In genomic region chr1:14649976-14650375, GRCh38 we compare ENCODE assay signal across 34 cellular contexts.
"Had no signal": no experiment of that assay in that cellular context is flagged by ENCODE, and none has a peak within 500 bp of the region (broad histone marks: within the 10 kb centered on the region; RNA-seq: fewer than 3 reads in every experiment).

No MANE protein-coding gene starts in this region.

- ATAC-seq: activated CD4-positive, alpha-beta T cell treated with anti-CD3 and anti-CD28 coated beads for 36 hours; activated CD8-positive, alpha-beta memory T cell treated with anti-CD3 and anti-CD28 coated beads, Interleukin-2, amount 10 ng/mL, durations not matched to agents 7 days and 5 days; activated CD8-positive, alpha-beta T cell treated with anti-CD3 and anti-CD28 coated beads, Interleukin-2, amount 10 ng/mL, durations not matched to agents 7 days and 5 days; activated naive CD8-positive, alpha-beta T cell treated with anti-CD3 and anti-CD28 coated beads, Interleukin-2, amount 50 U/mL, for 24 hours; body of pancreas; gastroesophageal sphincter; T-helper 17 cell had no signal

- H3K27me3 Mint-ChIP-seq: activated CD4-positive, alpha-beta T cell treated with anti-CD3 and anti-CD28 coated beads, Interleukin-2, amount 10 ng/mL, durations not matched to agents 24 days and 14 days; activated CD8-positive, alpha-beta memory T cell treated with anti-CD3 and anti-CD28 coated beads, Interleukin-2, amount 10 ng/mL, durations not matched to agents 7 days and 5 days; activated naive CD8-positive, alpha-beta T cell treated with anti-CD3 and anti-CD28 coated beads for 36 hours; T-helper 17 cell had no signal

- DNase-seq: activated CD4-positive, alpha-beta memory T cell treated with anti-CD3 and anti-CD28 coated beads for 36 hours; activated CD4-positive, alpha-beta T cell treated with anti-CD3 and anti-CD28 coated beads for 36 hours; activated CD4-positive, alpha-beta T cell treated with anti-CD3 and anti-CD28 coated beads, Interleukin-2, amount 10 ng/mL, durations not matched to agents 24 days and 14 days; activated CD4-positive, CD25-positive, alpha-beta regulatory T cell; activated CD4-positive, CD25-positive, alpha-beta regulatory T cell treated with anti-CD3 and anti-CD28 coated beads, Interleukin-2, amount 50 U/mL, for 72 hours; activated CD8-positive, alpha-beta memory T cell treated with anti-CD3 and anti-CD28 coated beads, Interleukin-2, amount 10 ng/mL, durations not matched to agents 7 days and 5 days; activated CD8-positive, alpha-beta memory T cell treated with anti-CD3 and anti-CD28 coated beads, Interleukin-2, amount 50 U/mL, for 4 hours; activated CD8-positive, alpha-beta T cell treated with anti-CD3 and anti-CD28 coated beads, Interleukin-2, amount 10 ng/mL, durations not matched to agents 7 days and 5 days; activated effector memory CD4-positive, alpha-beta T cell treated with anti-CD3 and anti-CD28 coated beads, Interleukin-2, amount 50 U/mL, for 16 hours; activated naive CD4-positive, alpha-beta T cell treated with anti-CD3 and anti-CD28 coated beads for 36 hours; activated naive CD8-positive, alpha-beta T cell treated with anti-CD3 and anti-CD28 coated beads for 36 hours; activated naive CD8-positive, alpha-beta T cell treated with anti-CD3 and anti-CD28 coated beads, Interleukin-2, amount 50 U/mL, for 24 hours; activated T-cell treated with anti-CD3 and anti-CD28 coated beads, Interleukin-2, amount 50 U/mL, for 1 hour; activated T-cell treated with anti-CD3 and anti-CD28 coated beads, Interleukin-2, amount 50 U/mL, for 48 hours; adrenal gland; amygdala; aorta; body of pancreas; central memory CD4-positive, alpha-beta T cell; cerebellar nuclear complex; colonic mucosa; effector CD8-positive, alpha-beta T cell; esophagus squamous epithelium; foreskin melanocyte; T-helper 1 cell; T-helper 17 cell had no signal

- H3K4me3 Mint-ChIP-seq: activated CD4-positive, alpha-beta memory T cell treated with anti-CD3 and anti-CD28 coated beads for 36 hours; activated CD4-positive, alpha-beta T cell treated with anti-CD3 and anti-CD28 coated beads for 36 hours; activated CD4-positive, alpha-beta T cell treated with anti-CD3 and anti-CD28 coated beads, Interleukin-2, amount 10 ng/mL, durations not matched to agents 24 days and 14 days; activated CD8-positive, alpha-beta memory T cell treated with anti-CD3 and anti-CD28 coated beads, Interleukin-2, amount 10 ng/mL, durations not matched to agents 7 days and 5 days; activated CD8-positive, alpha-beta T cell treated with anti-CD3 and anti-CD28 coated beads, Interleukin-2, amount 10 ng/mL, durations not matched to agents 7 days and 5 days; activated naive CD4-positive, alpha-beta T cell treated with anti-CD3 and anti-CD28 coated beads for 36 hours; activated naive CD4-positive, alpha-beta T cell treated with anti-CD3 and anti-CD28 coated beads, Interleukin-2, amount 50 U/mL, for 24 hours; activated naive CD8-positive, alpha-beta T cell treated with anti-CD3 and anti-CD28 coated beads for 36 hours; activated naive CD8-positive, alpha-beta T cell treated with anti-CD3 and anti-CD28 coated beads, Interleukin-2, amount 50 U/mL, for 24 hours; activated T-helper 1 cell treated with anti-CD3 and anti-CD28 coated beads, Interleukin-12 subunit alpha, Interleukin-12 subunit beta, Interleukin-2, Interleukin-4 antibody, amounts not matched to agents 30 ng/mL and 10 ng/mL and 1 ng/mL, durations not matched to agents 14 hours and 24 hours and 36 hours; T-helper 17 cell; T-helper 2 cell treated with Interferon-gamma antibody and Interleukin-4, amounts not matched to agents 5 μg/mL and 100 μg/mL, for 36 hours had no signal

- H3K36me3 ChIP-seq: adrenal gland, colonic mucosa, esophagus squamous epithelium, gastroesophageal sphincter had no signal

- FAIRE-seq: endometrium, endothelial cell of umbilical vein had no signal

- H3K4me1 Mint-ChIP-seq: activated CD4-positive, alpha-beta T cell treated with anti-CD3 and anti-CD28 coated beads for 36 hours; activated CD4-positive, alpha-beta T cell treated with anti-CD3 and anti-CD28 coated beads, Interleukin-2, amount 10 ng/mL, durations not matched to agents 24 days and 14 days; activated CD8-positive, alpha-beta memory T cell treated with anti-CD3 and anti-CD28 coated beads, Interleukin-2, amount 10 ng/mL, durations not matched to agents 7 days and 5 days; activated naive CD4-positive, alpha-beta T cell treated with anti-CD3 and anti-CD28 coated beads, Interleukin-2, amount 50 U/mL, for 24 hours; activated naive CD8-positive, alpha-beta T cell treated with anti-CD3 and anti-CD28 coated beads for 36 hours; activated naive CD8-positive, alpha-beta T cell treated with anti-CD3 and anti-CD28 coated beads, Interleukin-2, amount 50 U/mL, for 24 hours; T-helper 17 cell had no signal

- H3K9me3 ChIP-seq: adrenal gland, body of pancreas, colonic mucosa, esophagus squamous epithelium had no signal

- H3K27me3 ChIP-seq: adrenal gland, body of pancreas, colonic mucosa, esophagus squamous epithelium, gastroesophageal sphincter had no signal

- H3K4me3 ChIP-seq: adrenal gland, body of pancreas, colonic mucosa, esophagus squamous epithelium, gastroesophageal sphincter had no signal

- H3K27ac ChIP-seq: body of pancreas, colonic mucosa, epithelial cell of prostate, esophagus squamous epithelium, gastroesophageal sphincter had no signal

- H3K4me1 ChIP-seq: body of pancreas, colonic mucosa had no signal

- H3K27ac Mint-ChIP-seq: activated CD4-positive, alpha-beta memory T cell treated with anti-CD3 and anti-CD28 coated beads for 36 hours; activated CD4-positive, alpha-beta T cell treated with anti-CD3 and anti-CD28 coated beads for 36 hours; activated CD4-positive, alpha-beta T cell treated with anti-CD3 and anti-CD28 coated beads, Interleukin-2, amount 10 ng/mL, durations not matched to agents 24 days and 14 days; activated CD8-positive, alpha-beta memory T cell treated with anti-CD3 and anti-CD28 coated beads, Interleukin-2, amount 10 ng/mL, durations not matched to agents 7 days and 5 days; activated CD8-positive, alpha-beta T cell treated with anti-CD3 and anti-CD28 coated beads, Interleukin-2, amount 10 ng/mL, durations not matched to agents 7 days and 5 days; activated naive CD4-positive, alpha-beta T cell treated with anti-CD3 and anti-CD28 coated beads for 36 hours; activated naive CD4-positive, alpha-beta T cell treated with anti-CD3 and anti-CD28 coated beads, Interleukin-2, amount 50 U/mL, for 24 hours; activated naive CD8-positive, alpha-beta T cell treated with anti-CD3 and anti-CD28 coated beads for 36 hours; activated naive CD8-positive, alpha-beta T cell treated with anti-CD3 and anti-CD28 coated beads, Interleukin-2, amount 50 U/mL, for 24 hours; activated T-helper 1 cell treated with anti-CD3 and anti-CD28 coated beads, Interleukin-12 subunit alpha, Interleukin-12 subunit beta, Interleukin-2, Interleukin-4 antibody, amounts not matched to agents 30 ng/mL and 10 ng/mL and 1 ng/mL, durations not matched to agents 14 hours and 24 hours and 36 hours; activated T-helper 2 cell treated with anti-CD3 and anti-CD28 coated beads, Interferon-gamma antibody, Interleukin-2, Interleukin-4, amounts not matched to agents 10 μg/mL and 5 μg/mL and 100 μg/mL, durations not matched to agents 14 hours and 24 hours and 36 hours; T-helper 17 cell; T-helper 2 cell treated with Interferon-gamma antibody and Interleukin-4, amounts not matched to agents 5 μg/mL and 100 μg/mL, for 36 hours had no signal

- H3K36me3 Mint-ChIP-seq: activated CD4-positive, alpha-beta memory T cell treated with anti-CD3 and anti-CD28 coated beads for 36 hours; activated CD8-positive, alpha-beta memory T cell treated with anti-CD3 and anti-CD28 coated beads, Interleukin-2, amount 10 ng/mL, durations not matched to agents 7 days and 5 days; activated naive CD4-positive, alpha-beta T cell treated with anti-CD3 and anti-CD28 coated beads, Interleukin-2, amount 50 U/mL, for 24 hours; activated naive CD8-positive, alpha-beta T cell treated with anti-CD3 and anti-CD28 coated beads for 36 hours had no signal

- H3K9me3 Mint-ChIP-seq: activated CD4-positive, alpha-beta T cell treated with anti-CD3 and anti-CD28 coated beads, Interleukin-2, amount 10 ng/mL, durations not matched to agents 24 days and 14 days; activated naive CD4-positive, alpha-beta T cell treated with anti-CD3 and anti-CD28 coated beads, Interleukin-2, amount 50 U/mL, for 24 hours; activated naive CD8-positive, alpha-beta T cell treated with anti-CD3 and anti-CD28 coated beads, Interleukin-2, amount 50 U/mL, for 24 hours had no signal
